In the genomic region with DNA sequence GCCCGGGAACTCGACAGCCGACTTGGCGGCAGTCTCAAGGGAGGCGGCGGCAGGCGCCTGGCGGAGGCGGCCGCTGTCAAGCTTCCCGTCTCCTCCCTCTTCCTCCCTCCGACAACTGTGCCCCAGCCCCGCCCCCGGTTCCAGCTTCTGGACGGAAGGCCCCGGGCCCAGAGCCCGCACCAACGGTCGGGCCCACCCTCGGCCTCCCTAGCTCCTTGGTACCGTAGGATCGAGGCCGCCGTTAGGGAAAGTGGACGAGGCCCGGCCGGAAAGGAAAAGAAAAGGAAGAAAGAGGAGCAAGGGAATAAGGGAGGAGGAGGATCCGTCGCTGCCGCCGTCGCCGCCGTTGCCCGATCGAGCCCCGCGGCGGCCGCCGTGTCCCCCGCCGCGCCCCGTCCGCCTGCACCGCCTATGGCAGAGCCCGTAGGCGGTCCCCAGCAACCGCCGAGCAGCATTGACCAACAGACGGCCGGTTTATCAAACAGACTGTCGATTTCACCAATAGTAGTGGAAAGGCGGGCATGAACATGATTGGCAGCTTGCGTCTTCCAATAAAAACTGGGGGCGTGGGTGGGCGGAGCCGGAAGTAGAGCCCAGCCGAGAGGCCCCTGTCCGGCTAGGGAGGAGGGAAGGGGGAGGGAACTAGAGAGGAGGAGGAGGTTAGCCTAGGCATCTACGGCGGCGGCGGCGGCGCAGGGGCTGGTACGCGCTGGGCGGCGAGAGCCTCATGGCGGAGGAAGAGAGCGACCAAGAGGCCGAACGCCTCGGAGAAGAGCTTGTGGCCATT, we compare ENCODE assay signal across 1 cellular context.
A peak's percentile ranks its signal among the peaks of the same experiment; 100 is the strongest.
TF ChIP-seq lines count a peak whose summit lies in the region.

A gene with protein sequence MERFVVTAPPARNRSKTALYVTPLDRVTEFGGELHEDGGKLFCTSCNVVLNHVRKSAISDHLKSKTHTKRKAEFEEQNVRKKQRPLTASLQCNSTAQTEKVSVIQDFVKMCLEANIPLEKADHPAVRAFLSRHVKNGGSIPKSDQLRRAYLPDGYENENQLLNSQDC (minus strand): TSS at position 413 of the 787 bp plus-strand sequence. CDS start 3,029 bp downstream, outside the sequence.
A gene (plus strand): TSS at position 663 of the 787 bp plus-strand sequence. CDS start 65 bp downstream, at position 728.

TF ChIP-seq in HEK293, 187 proteins besides CTCF, POLR2A, EP300 and RAD21 (continued from another document):
- TF ChIP-seq, protein P1, sequence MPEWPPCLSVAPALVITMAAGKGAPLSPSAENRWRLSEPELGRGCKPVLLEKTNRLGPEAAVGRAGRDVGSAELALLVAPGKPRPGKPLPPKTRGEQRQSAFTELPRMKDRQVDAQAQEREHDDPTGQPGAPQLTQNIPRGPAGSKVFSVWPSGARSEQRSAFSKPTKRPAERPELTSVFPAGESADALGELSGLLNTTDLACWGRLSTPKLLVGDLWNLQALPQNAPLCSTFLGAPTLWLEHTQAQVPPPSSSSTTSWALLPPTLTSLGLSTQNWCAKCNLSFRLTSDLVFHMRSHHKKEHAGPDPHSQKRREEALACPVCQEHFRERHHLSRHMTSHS (tag by site-specific recombination; IDR thresholded peaks at IDR 0.05), result no peak
- TF ChIP-seq ZNF792 (tag by site-specific recombination; IDR thresholded peaks at IDR 0.05) (no peak), ZNF670 (tag by site-specific recombination; IDR thresholded peaks at IDR 0.05; ENCODE audit: low read depth) (no peak), ZNF175 (tag by site-specific recombination; IDR thresholded peaks at IDR 0.05) (no peak), ZNF138 (tag by site-specific recombination; IDR thresholded peaks at IDR 0.05; ENCODE audit: borderline replicate concordance) (no peak), ZNF157 (tag by site-specific recombination; IDR thresholded peaks at IDR 0.05) (no peak), ZNF530 (tag by site-specific recombination; IDR thresholded peaks at IDR 0.05; ENCODE audit: low read depth) (no peak), ZNF544 (tag by site-specific recombination; IDR thresholded peaks at IDR 0.05) (no peak), ZNF146 (tag by site-specific recombination; IDR thresholded peaks at IDR 0.05) (no peak), WT1 (tag by site-specific recombination; IDR thresholded peaks at IDR 0.05) (peak; percentile 28; the same call in 1 of the 2 replicates), ZFP69B (tag by site-specific recombination; IDR thresholded peaks at IDR 0.05) (peak; percentile 93)
- TF ChIP-seq, protein P2, sequence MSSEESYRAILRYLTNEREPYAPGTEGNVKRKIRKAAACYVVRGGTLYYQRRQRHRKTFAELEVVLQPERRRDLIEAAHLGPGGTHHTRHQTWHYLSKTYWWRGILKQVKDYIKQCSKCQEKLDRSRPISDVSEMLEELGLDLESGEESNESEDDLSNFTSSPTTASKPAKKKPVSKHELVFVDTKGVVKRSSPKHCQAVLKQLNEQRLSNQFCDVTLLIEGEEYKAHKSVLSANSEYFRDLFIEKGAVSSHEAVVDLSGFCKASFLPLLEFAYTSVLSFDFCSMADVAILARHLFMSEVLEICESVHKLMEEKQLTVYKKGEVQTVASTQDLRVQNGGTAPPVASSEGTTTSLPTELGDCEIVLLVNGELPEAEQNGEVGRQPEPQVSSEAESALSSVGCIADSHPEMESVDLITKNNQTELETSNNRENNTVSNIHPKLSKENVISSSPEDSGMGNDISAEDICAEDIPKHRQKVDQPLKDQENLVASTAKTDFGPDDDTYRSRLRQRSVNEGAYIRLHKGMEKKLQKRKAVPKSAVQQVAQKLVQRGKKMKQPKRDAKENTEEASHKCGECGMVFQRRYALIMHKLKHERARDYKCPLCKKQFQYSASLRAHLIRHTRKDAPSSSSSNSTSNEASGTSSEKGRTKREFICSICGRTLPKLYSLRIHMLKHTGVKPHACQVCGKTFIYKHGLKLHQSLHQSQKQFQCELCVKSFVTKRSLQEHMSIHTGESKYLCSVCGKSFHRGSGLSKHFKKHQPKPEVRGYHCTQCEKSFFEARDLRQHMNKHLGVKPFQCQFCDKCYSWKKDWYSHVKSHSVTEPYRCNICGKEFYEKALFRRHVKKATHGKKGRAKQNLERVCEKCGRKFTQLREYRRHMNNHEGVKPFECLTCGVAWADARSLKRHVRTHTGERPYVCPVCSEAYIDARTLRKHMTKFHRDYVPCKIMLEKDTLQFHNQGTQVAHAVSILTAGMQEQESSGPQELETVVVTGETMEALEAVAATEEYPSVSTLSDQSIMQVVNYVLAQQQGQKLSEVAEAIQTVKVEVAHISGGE (tag by site-specific recombination; conservative IDR thresholded peaks at IDR 0.05; ENCODE audit: low read depth), result peak; percentile 71; the same call in 1 of the 2 replicates
- TF ChIP-seq, protein P3, sequence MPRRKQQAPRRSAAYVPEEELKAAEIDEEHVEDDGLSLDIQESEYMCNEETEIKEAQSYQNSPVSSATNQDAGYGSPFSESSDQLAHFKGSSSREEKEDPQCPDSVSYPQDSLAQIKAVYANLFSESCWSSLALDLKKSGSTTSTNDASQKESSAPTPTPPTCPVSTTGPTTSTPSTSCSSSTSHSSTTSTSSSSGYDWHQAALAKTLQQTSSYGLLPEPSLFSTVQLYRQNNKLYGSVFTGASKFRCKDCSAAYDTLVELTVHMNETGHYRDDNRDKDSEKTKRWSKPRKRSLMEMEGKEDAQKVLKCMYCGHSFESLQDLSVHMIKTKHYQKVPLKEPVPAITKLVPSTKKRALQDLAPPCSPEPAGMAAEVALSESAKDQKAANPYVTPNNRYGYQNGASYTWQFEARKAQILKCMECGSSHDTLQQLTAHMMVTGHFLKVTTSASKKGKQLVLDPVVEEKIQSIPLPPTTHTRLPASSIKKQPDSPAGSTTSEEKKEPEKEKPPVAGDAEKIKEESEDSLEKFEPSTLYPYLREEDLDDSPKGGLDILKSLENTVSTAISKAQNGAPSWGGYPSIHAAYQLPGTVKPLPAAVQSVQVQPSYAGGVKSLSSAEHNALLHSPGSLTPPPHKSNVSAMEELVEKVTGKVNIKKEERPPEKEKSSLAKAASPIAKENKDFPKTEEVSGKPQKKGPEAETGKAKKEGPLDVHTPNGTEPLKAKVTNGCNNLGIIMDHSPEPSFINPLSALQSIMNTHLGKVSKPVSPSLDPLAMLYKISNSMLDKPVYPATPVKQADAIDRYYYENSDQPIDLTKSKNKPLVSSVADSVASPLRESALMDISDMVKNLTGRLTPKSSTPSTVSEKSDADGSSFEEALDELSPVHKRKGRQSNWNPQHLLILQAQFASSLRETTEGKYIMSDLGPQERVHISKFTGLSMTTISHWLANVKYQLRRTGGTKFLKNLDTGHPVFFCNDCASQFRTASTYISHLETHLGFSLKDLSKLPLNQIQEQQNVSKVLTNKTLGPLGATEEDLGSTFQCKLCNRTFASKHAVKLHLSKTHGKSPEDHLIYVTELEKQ (tag by site-specific recombination; IDR thresholded peaks at IDR 0.05; ENCODE audit: borderline replicate concordance), result no peak
